22 cellular contexts compared by ENCODE assay signal in the genomic region with DNA sequence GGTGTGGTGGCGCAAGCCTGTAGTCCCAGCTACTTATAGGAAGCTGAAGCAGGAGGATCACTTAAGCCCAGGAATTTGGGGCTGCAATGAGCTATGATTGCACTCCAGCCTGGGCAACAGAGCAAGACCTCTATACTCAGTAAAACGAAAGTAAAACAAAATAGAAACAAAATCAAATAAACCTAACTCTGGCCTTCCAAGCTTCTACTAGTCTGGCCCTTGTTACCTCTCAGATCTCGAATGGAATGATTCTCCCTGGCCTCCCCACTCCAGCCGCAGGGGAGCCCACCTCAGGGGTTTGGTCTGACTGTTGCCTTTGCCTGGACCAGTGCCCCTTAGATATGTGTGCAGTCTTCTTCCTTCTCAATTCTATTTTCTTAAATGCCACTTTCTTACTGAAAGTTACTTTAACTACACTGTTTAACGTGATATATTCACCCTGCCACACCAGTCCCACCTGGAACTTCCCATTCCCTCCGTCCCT.
DNase-seq lines count a peak whose midpoint lies in the region; ATAC-seq lines count a peak whose summit lies in the region.
"Had no signal": no experiment of that assay in that cellular context is flagged by ENCODE, and none has a peak within 500 bp of the region (broad histone marks: within the 10 kb centered on the region; RNA-seq: fewer than 3 reads in every experiment).

No MANE protein-coding gene starts in this region.

- no peak overlapping the region for H2BK5ac ChIP-seq in neuronal stem cell (ENCODE audit: low read length)

- no peak overlapping the region for H2BK15ac ChIP-seq in neuronal stem cell (ENCODE audit: low read length)

- peaks cover 27% of the 10 kb centered on the region for H3K4me1 ChIP-seq in HUES64 (ENCODE audit: insufficient read depth, low read length)
- H3K4me1 ChIP-seq in neuronal stem cell (ENCODE audit: control insufficient read depth in 2 of 2, insufficient read depth in 1 of 2, low read depth in 1 of 2, low read length in 2 of 2), result peaks cover 0 to 1% of the 10 kb centered on the region in 2 donors
- H3K4me1 ChIP-seq: psoas muscle had no signal

- H3K23ac ChIP-seq in neuronal stem cell (ENCODE audit: low read depth, low read length, poor library complexity), result no peak overlapping the region

- H2BK120ac ChIP-seq in neuronal stem cell (ENCODE audit: low read depth, low read length), result no peak overlapping the region

- no peaks in the 10 kb centered on the region for H3K79me1 ChIP-seq in neuronal stem cell (ENCODE audit: low read depth, low read length)

- no peak overlapping the region for H3K14ac ChIP-seq in neuronal stem cell (ENCODE audit: low read length)

- 39% methylated on average over 6 of the region's 6 CpGs for WGBS in HUES64
- WGBS in neuronal stem cell (ENCODE audit: extremely low coverage in 2 of 2, insufficient read length in 2 of 2, insufficient replicate concordance in 1 of 2), 2 donors, result no CpG with 5 or more reads among the region's 6 CpGs

- no peak overlapping the region for H4K8ac ChIP-seq in neuronal stem cell (ENCODE audit: low read depth, low read length)

- intact Hi-C loops in left colon (cut with DNase I, micrococcal nuclease), result no loop called here

- no peak overlapping the region for H2BK12ac ChIP-seq in neuronal stem cell (ENCODE audit: low read length)

- H4K91ac ChIP-seq in neuronal stem cell (ENCODE audit: low read depth, low read length, poor library complexity), result no peak overlapping the region

- H3K4me3 ChIP-seq in HUES64 (ENCODE audit: low read length), result no peak overlapping the region
- no peak overlapping the region for H3K4me3 ChIP-seq in neuronal stem cell (ENCODE audit: low read length in 2 of 2)
- H3K4me3 ChIP-seq: lung, psoas muscle had no signal

- no peak overlapping the region for H3K4ac ChIP-seq in neuronal stem cell (ENCODE audit: low read length)

- no peak overlapping the region for H3K4me2 ChIP-seq in neuronal stem cell (ENCODE audit: insufficient read depth, low read length, poor library complexity, severe bottlenecking)

- H3K9ac ChIP-seq in HUES64 (ENCODE audit: low read depth, low read length) (no peak overlapping the region), neuronal stem cell (ENCODE audit: low read depth, low read length, poor library complexity) (no peak overlapping the region)

- ATAC-seq in GM18517 (IDR thresholded peaks at IDR 0.05; ENCODE audit: unreplicated experiment) (peak; percentile 70), GM21515 (IDR thresholded peaks at IDR 0.05; ENCODE audit: unreplicated experiment) (peak; percentile 54), left colon (no peak), HG02623 (IDR thresholded peaks at IDR 0.05; ENCODE audit: unreplicated experiment) (no peak)
- ATAC-seq: naive thymus-derived CD4-positive, alpha-beta T cell; psoas muscle; stimulated activated naive CD8-positive, alpha-beta T cell treated with anti-CD3 and anti-CD28 coated beads, Interleukin-15, amount 100 ng/mL, for 72 hours; T-helper 17 cell had no signal

- H3K36me3 ChIP-seq in HUES64 (ENCODE audit: insufficient read depth, low read length), result no peaks in the 10 kb centered on the region
- no peaks in the 10 kb centered on the region for H3K36me3 ChIP-seq in neuronal stem cell (replicated peaks in 1 of 2; ENCODE audit: control insufficient read depth in 2 of 2, insufficient read depth in 2 of 2, low read length in 2 of 2)

- H2AK5ac ChIP-seq in neuronal stem cell (ENCODE audit: low read depth, low read length), result no peak overlapping the region

- H3K27me3 ChIP-seq in HUES64 (ENCODE audit: insufficient read depth, low read length) (peaks cover 69% of the 10 kb centered on the region), neuronal stem cell (ENCODE audit: control insufficient read depth in 3 of 3, insufficient read depth in 3 of 3, low read depth in 1 of 3, low read length in 3 of 3) (no peaks in the 10 kb centered on the region)

- DNase-seq in neuronal stem cell (ENCODE audit: low spot score) (no peak), left colon (no peak), NOMO-1 (lab: John Stamatoyannopoulos, UW; ENCODE audit: unreplicated experiment in 2 of 2) (no peak)
- DNase-seq: activated CD4-positive, CD25-positive, alpha-beta regulatory T cell; activated effector memory CD4-positive, alpha-beta T cell treated with anti-CD3 and anti-CD28 coated beads, Interleukin-2, amount 50 U/mL, for 16 hours; aorta; Calu3; GF-D8; IMR-90; naive thymus-derived CD4-positive, alpha-beta T cell; NCI-H1092 treated with DMSO at 0.1 percent for 48 hours; NK-92 treated with Interleukin-12 subunit alpha and Interleukin-12 subunit beta, amount 100 ng/mL, for 24 hours; psoas muscle; SHP77; stimulated activated CD4-positive, alpha-beta T cell treated with anti-CD3 and anti-CD28 coated beads, Interleukin-15, amount 100 ng/mL, for 24 hours; stimulated activated naive CD8-positive, alpha-beta T cell treated with anti-CD3 and anti-CD28 coated beads, Interleukin-15, amount 100 ng/mL, for 72 hours; T-helper 17 cell had no signal

- H3K9me3 ChIP-seq in HUES64 (ENCODE audit: insufficient read depth, low read depth, low read length), result no peaks in the 10 kb centered on the region
- no peaks in the 10 kb centered on the region for H3K9me3 ChIP-seq in neuronal stem cell (replicated peaks in 1 of 2; ENCODE audit: control insufficient read depth in 2 of 2, insufficient read depth in 1 of 2, low read depth in 1 of 2, low read length in 2 of 2)
- H3K9me3 ChIP-seq: psoas muscle had no signal

- H3K18ac ChIP-seq in neuronal stem cell (ENCODE audit: low read length), result no peak overlapping the region

- peak overlapping the region; percentile 24 for H2AFZ ChIP-seq in neuronal stem cell (ENCODE audit: low read length)

- H3K27ac ChIP-seq in HUES64 (ENCODE audit: low read depth, low read length) (peak overlapping the region; percentile 39; the same call in 1 of the 2 replicates), neuronal stem cell (replicated peaks; ENCODE audit: low read length) (no peak overlapping the region)
- H3K27ac ChIP-seq: psoas muscle had no signal

Comparison
In these comparisons a context has a peak if more than half of its experiments do, and no peak if none do; other contexts are left out.
1. ATAC-seq: peak in GM18517 (single experiment) and GM21515 (single experiment); none in left colon (single experiment) and HG02623 (single experiment).